Comparison of ENCODE assay signal across 8 cellular contexts in genomic region chr12:108690799-108691153, GRCh38. TPM values are rescaled to one million over a fixed set of nuclear protein-coding genes. Genes with fewer than 3 reads are reported as not detected.
A peak's percentile ranks its signal among the peaks of the same experiment; 100 is the strongest.
DNase-seq lines count a peak whose midpoint lies in the region; TF ChIP-seq lines count a peak whose summit lies in the region.

No MANE protein-coding gene starts in this region.

- H3K9me3 Mint-ChIP-seq in chondrocyte (ENCODE audit: low read depth): no peaks in the 10 kb centered on the region
- H3K9me3 Mint-ChIP-seq in neural crest cell: no peaks in the 10 kb centered on the region

- H3K36me3 Mint-ChIP-seq in chondrocyte (ENCODE audit: low read depth) (peaks cover 14% of the 10 kb centered on the region), neural crest cell (ENCODE audit: low read depth) (peaks cover 6% of the 10 kb centered on the region)

- H2AFZ ChIP-seq in KMS-11 (ENCODE audit: low read depth): no peak overlapping the region

- H3K4me3 Mint-ChIP-seq in chondrocyte (ENCODE audit: unreplicated experiment): peak overlapping the region; percentile 40
- H3K4me3 Mint-ChIP-seq in neural crest cell: peak overlapping the region; percentile 76

- DNase-seq in chondrocyte (ENCODE audit: low spot score) (no peak), neural crest cell (ENCODE audit: low read depth, low spot score) (no peak), DMS 273 treated with DMSO at 0.1 percent for 48 hours (lab: John Stamatoyannopoulos, UW) (no peak), NCI-H2227 treated with DMSO at 0.1 percent for 48 hours (lab: John Stamatoyannopoulos, UW) (no peak), NCI-H345 (lab: John Stamatoyannopoulos, UW) (no peak), occipital lobe (lab: John Stamatoyannopoulos, UW) (no peak)

- H3K4me3 ChIP-seq in BLaER1 treated with 17β-estradiol and CSF1 and Interleukin-3, amounts not matched to agents 10 nM and 100 nM: peak overlapping the region in 9 of 10 experiments; percentile 10 to 62 (median 42); a peak in 12 of 20 replicates
- H3K4me3 ChIP-seq in KMS-11 (IDR thresholded peaks at IDR 0.05; ENCODE audit: insufficient read depth, low read depth, low read length): no peak overlapping the region

- H3K27ac Mint-ChIP-seq in chondrocyte (ENCODE audit: unreplicated experiment): peak overlapping the region; percentile 97
- peak overlapping the region; percentile 97 for H3K27ac Mint-ChIP-seq in neural crest cell (ENCODE audit: unreplicated experiment)

- H3K4me1 Mint-ChIP-seq in chondrocyte (ENCODE audit: low read depth) (peaks cover 88% of the 10 kb centered on the region), neural crest cell (peaks cover 67% of the 10 kb centered on the region)

- H3K36me3 ChIP-seq in BLaER1 treated with 17β-estradiol and CSF1 and Interleukin-3, amounts not matched to agents 10 nM and 100 nM: peaks cover 11 to 49% (median 19%) of the 10 kb centered on the region in 11 experiments; a peak in 21 of 22 replicates
- no peaks in the 10 kb centered on the region for H3K36me3 ChIP-seq in KMS-11 (ENCODE audit: insufficient read depth)

- peaks cover 79% of the 10 kb centered on the region for H3K79me2 ChIP-seq in KMS-11 (ENCODE audit: insufficient read depth, low read depth)

- peaks cover 57 to 93% (median 68%) of the 10 kb centered on the region in 10 experiments for H3K4me1 ChIP-seq in BLaER1 treated with 17β-estradiol and CSF1 and Interleukin-3, amounts not matched to agents 10 nM and 100 nM
- peaks cover 91% of the 10 kb centered on the region for H3K4me1 ChIP-seq in KMS-11 (ENCODE audit: low read depth, poor library complexity, severe bottlenecking)

- no peaks in the 10 kb centered on the region for H3K27me3 Mint-ChIP-seq in chondrocyte (ENCODE audit: low read depth)
- no peaks in the 10 kb centered on the region for H3K27me3 Mint-ChIP-seq in neural crest cell (ENCODE audit: low read depth)

- peak overlapping the region; percentile 54 to 88 (median 83); a peak in 21 of 22 replicates for H3K27ac ChIP-seq in BLaER1 treated with 17β-estradiol and CSF1 and Interleukin-3, amounts not matched to agents 10 nM and 100 nM
- peak overlapping the region; percentile 96 for H3K27ac ChIP-seq in KMS-11

- no peaks in the 10 kb centered on the region for H3K9me3 ChIP-seq in BLaER1 treated with 17β-estradiol and CSF1 and Interleukin-3, amounts not matched to agents 10 nM and 100 nM (replicated peaks in 1 of 11)

- peak overlapping the region; percentile 79 to 96 (median 87) for H3K4me2 ChIP-seq in BLaER1 treated with 17β-estradiol and CSF1 and Interleukin-3, amounts not matched to agents 10 nM and 100 nM
- H3K4me2 ChIP-seq in KMS-11: peak overlapping the region; percentile 81

- H4K20me1 ChIP-seq in BLaER1 treated with 17β-estradiol and CSF1 and Interleukin-3, amounts not matched to agents 10 nM and 100 nM: peaks cover 0 to 70% (median 35%) of the 10 kb centered on the region in 11 experiments; a peak in 17 of 22 replicates
- no peaks in the 10 kb centered on the region for H4K20me1 ChIP-seq in KMS-11 (ENCODE audit: insufficient read depth)

- TF ChIP-seq CTCF in KMS-11 (conservative IDR thresholded peaks at IDR 0.05; ENCODE audit: low read depth, low read length): no peak
- no peak for TF ChIP-seq CTCF in chondrocyte (IDR thresholded peaks at IDR 0.05)
- TF ChIP-seq CTCF in neural crest cell (conservative IDR thresholded peaks at IDR 0.05): no peak

- peak overlapping the region; percentile 52 to 80 (median 72); a peak in 20 of 22 replicates for H3K9ac ChIP-seq in BLaER1 treated with 17β-estradiol and CSF1 and Interleukin-3, amounts not matched to agents 10 nM and 100 nM
- peak overlapping the region; percentile 77 for H3K9ac ChIP-seq in KMS-11

- no peaks in the 10 kb centered on the region for H3K27me3 ChIP-seq in BLaER1 treated with 17β-estradiol and CSF1 and Interleukin-3, amounts not matched to agents 10 nM and 100 nM
- no peaks in the 10 kb centered on the region for H3K27me3 ChIP-seq in KMS-11 (ENCODE audit: insufficient read depth, low read depth)

RNA-seq across cellular contexts. Expression of gene CORO1C, which starts 40.5 kb away (rescaled TPM):
- total RNA-seq in chondrocyte (266 to 336 TPM (median 325 TPM) in 3 replicates), neural crest cell (171 and 175 TPM in 2 replicates), occipital lobe (166 TPM)

RNA-seq across cellular contexts. Expression of gene SELPLG, which starts 57.1 kb away (rescaled TPM):
- total RNA-seq in chondrocyte (2.2 to 3.2 TPM (median 2.9 TPM) in 3 replicates), neural crest cell (0.39 and 0.51 TPM in 2 replicates), occipital lobe (2.0 TPM)
